In the genomic region with DNA sequence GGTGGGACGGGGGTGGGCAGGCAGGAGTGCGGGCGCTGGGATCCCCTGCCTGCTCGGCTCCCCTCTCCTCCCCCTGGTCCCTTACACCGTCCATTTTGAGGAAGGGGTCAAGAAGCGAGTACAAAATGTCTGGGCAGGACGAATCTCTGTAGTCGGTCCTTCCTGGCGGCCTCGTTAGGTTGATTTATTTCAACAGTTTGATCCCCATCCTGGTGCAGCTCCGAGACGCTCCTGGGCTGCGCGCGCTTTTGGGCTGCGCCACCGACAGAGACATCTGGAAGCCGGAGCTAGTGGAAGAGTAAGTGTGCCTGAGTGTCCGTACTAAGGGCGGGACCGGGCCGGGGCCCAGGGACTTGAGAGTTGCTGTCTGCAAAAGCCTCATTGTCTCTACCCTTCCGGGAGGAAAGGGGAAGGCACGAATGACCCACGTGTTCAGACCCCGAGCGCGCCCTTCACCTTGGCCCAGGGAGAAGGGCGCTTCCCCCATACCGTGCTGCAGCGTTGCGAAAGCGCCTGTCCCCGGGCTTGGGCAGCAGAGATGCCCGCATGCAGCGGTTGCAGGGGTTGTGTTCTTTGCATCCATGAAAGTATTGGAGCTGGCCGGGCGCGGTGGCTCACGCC, we compare ENCODE assay signal across 8 cellular contexts. TPM values are rescaled to one million over a fixed set of nuclear protein-coding genes. Genes with fewer than 3 reads are reported as not detected.
DNase-seq lines count a peak whose midpoint lies in the region; ATAC-seq, FAIRE-seq and TF ChIP-seq lines count a peak whose summit lies in the region.

No MANE protein-coding gene starts in this region.

- WGBS in iPS DF 6.9 (ENCODE audit: insufficient coverage, insufficient read length): no CpG with 5 or more reads among the region's 40 CpGs
- WGBS in sigmoid colon, 2 donors: 5 to 6% methylated on average over 40 of the region's 40 CpGs

- H3K9ac ChIP-seq in astrocyte (ENCODE audit: low read length): peak overlapping the region; percentile 61

- peaks cover 25% of the 10 kb centered on the region for H3K4me1 Mint-ChIP-seq in activated naive CD4-positive, alpha-beta T cell treated with anti-CD3 and anti-CD28 coated beads, Interleukin-2, amount 10 ng/mL, durations not matched to agents 7 days and 5 days
- peaks cover 7% of the 10 kb centered on the region for H3K4me1 Mint-ChIP-seq in astrocyte (ENCODE audit: low read depth, unreplicated experiment)

- H3K9me3 ChIP-seq in astrocyte (ENCODE audit: insufficient read depth, low read depth, low read length) (no peaks in the 10 kb centered on the region), iPS DF 6.9 (ENCODE audit: control insufficient read depth, insufficient read depth, low read length) (no peaks in the 10 kb centered on the region), sigmoid colon (no peaks in the 10 kb centered on the region)

- no peaks in the 10 kb centered on the region for H3K36me3 ChIP-seq in astrocyte (ENCODE audit: insufficient read depth, low read length)
- no peaks in the 10 kb centered on the region for H3K36me3 ChIP-seq in iPS DF 6.9 (ENCODE audit: control insufficient read depth, insufficient read depth, low read length)
- H3K36me3 ChIP-seq in sigmoid colon: no peaks in the 10 kb centered on the region

- DNase-seq in activated naive CD4-positive, alpha-beta T cell treated with anti-CD3 and anti-CD28 coated beads, Interleukin-2, amount 10 ng/mL, durations not matched to agents 7 days and 5 days: peak; percentile 38
- no peak for DNase-seq in activated naive CD4-positive, alpha-beta T cell (lab: John Stamatoyannopoulos, UW)
- DNase-seq in NCI-H446 treated with DMSO at 0.1 percent for 48 hours (lab: John Stamatoyannopoulos, UW) (peak; percentile 64), astrocyte (ENCODE audit: low read depth) (peak; percentile 39), iPS DF 6.9 (ENCODE audit: low read depth, low spot score) (no peak), sigmoid colon (no peak), putamen (ENCODE audit: low spot score) (no peak)

- intact Hi-C loops in sigmoid colon (cut with DNase I): no loop called here

- H3K4me3 Mint-ChIP-seq in activated naive CD4-positive, alpha-beta T cell treated with anti-CD3 and anti-CD28 coated beads, Interleukin-2, amount 10 ng/mL, durations not matched to agents 7 days and 5 days: peak overlapping the region; percentile 78
- H3K4me3 Mint-ChIP-seq in astrocyte (ENCODE audit: unreplicated experiment): peak overlapping the region; percentile 86

- peaks cover 54% of the 10 kb centered on the region for H3K27me3 Mint-ChIP-seq in activated naive CD4-positive, alpha-beta T cell treated with anti-CD3 and anti-CD28 coated beads, Interleukin-2, amount 10 ng/mL, durations not matched to agents 7 days and 5 days
- no peaks in the 10 kb centered on the region for H3K27me3 Mint-ChIP-seq in astrocyte (ENCODE audit: low read depth, unreplicated experiment)

- peaks cover 2% of the 10 kb centered on the region for H3K4me1 ChIP-seq in astrocyte (ENCODE audit: insufficient read depth, low read length)
- no peaks in the 10 kb centered on the region for H3K4me1 ChIP-seq in iPS DF 6.9 (ENCODE audit: control insufficient read depth, insufficient read depth, low read length)
- peaks cover 0 to 15% (median 14%) of the 10 kb centered on the region in 4 donors for H3K4me1 ChIP-seq in sigmoid colon

- H2AFZ ChIP-seq in astrocyte (ENCODE audit: low read depth, low read length): peak overlapping the region; percentile 76

- H3K27me3 ChIP-seq in astrocyte (ENCODE audit: insufficient read depth, low read length): no peaks in the 10 kb centered on the region
- H3K27me3 ChIP-seq in iPS DF 6.9 (ENCODE audit: control insufficient read depth, insufficient read depth, low read length): no peaks in the 10 kb centered on the region
- peaks cover 0 to 39% (median 22%) of the 10 kb centered on the region in 3 donors for H3K27me3 ChIP-seq in sigmoid colon

- no peak for FAIRE-seq in astrocyte (lab: Jason Lieb, UNC)

- TF ChIP-seq CTCF in astrocyte (IDR thresholded peaks at IDR 0.05; ENCODE audit: insufficient read depth, low read depth, low read length) (no peak), sigmoid colon (IDR thresholded peaks at IDR 0.05) (no peak)

- H3K27ac ChIP-seq in astrocyte (ENCODE audit: low read depth, low read length) (no peak overlapping the region), iPS DF 6.9 (ENCODE audit: low read length) (no peak overlapping the region), sigmoid colon (no peak overlapping the region)

- no peaks in the 10 kb centered on the region for H3K79me2 ChIP-seq in astrocyte (ENCODE audit: insufficient read depth, low read length)

- no peak for TF ChIP-seq POLR2A in sigmoid colon (IDR thresholded peaks at IDR 0.05)

- ATAC-seq in GM21529 (IDR thresholded peaks at IDR 0.05; ENCODE audit: unreplicated experiment): no peak

- H3K9me3 Mint-ChIP-seq in activated naive CD4-positive, alpha-beta T cell treated with anti-CD3 and anti-CD28 coated beads, Interleukin-2, amount 10 ng/mL, durations not matched to agents 7 days and 5 days: no peaks in the 10 kb centered on the region
- H3K9me3 Mint-ChIP-seq in astrocyte (ENCODE audit: unreplicated experiment): no peaks in the 10 kb centered on the region

- H4K20me1 ChIP-seq in astrocyte (ENCODE audit: insufficient read depth, low read length): no peaks in the 10 kb centered on the region

- H3K4me2 ChIP-seq in astrocyte (ENCODE audit: low read length): peak overlapping the region; percentile 97

- H3K27ac Mint-ChIP-seq in activated naive CD4-positive, alpha-beta T cell treated with anti-CD3 and anti-CD28 coated beads, Interleukin-2, amount 10 ng/mL, durations not matched to agents 7 days and 5 days: no peak overlapping the region
- H3K27ac Mint-ChIP-seq in astrocyte (ENCODE audit: unreplicated experiment): peak overlapping the region; percentile 59

- CTCF ChIA-PET in activated naive CD4-positive, alpha-beta T cell treated with anti-CD3 and anti-CD28 coated beads, Interleukin-2, amount 10 ng/mL, durations not matched to agents 7 days and 5 days (lab: Charles Lee): interaction anchor here (1.2 to 2.4 kb wide), 5 partner anchors 11 to 62 kb away, joined by 3 to 9 read pairs (median 4); no protein-coding TSS in a partner anchor

- peak overlapping the region; percentile 64 for H3K4me3 ChIP-seq in astrocyte (ENCODE audit: insufficient read depth, low read depth, low read length)
- peak overlapping the region; percentile 43; the same call in 1 of the 2 replicates for H3K4me3 ChIP-seq in iPS DF 6.9 (ENCODE audit: low read length)
- H3K4me3 ChIP-seq in sigmoid colon: peak overlapping the region; percentile 3 to 44 (median 38)

- H3K36me3 Mint-ChIP-seq in activated naive CD4-positive, alpha-beta T cell treated with anti-CD3 and anti-CD28 coated beads, Interleukin-2, amount 10 ng/mL, durations not matched to agents 7 days and 5 days: no peaks in the 10 kb centered on the region
- H3K36me3 Mint-ChIP-seq in astrocyte (ENCODE audit: low read depth, unreplicated experiment): peaks cover 4% of the 10 kb centered on the region

- no peak for TF ChIP-seq EP300 in sigmoid colon (IDR thresholded peaks at IDR 0.05)

RNA-seq across cellular contexts. Expression of a gene that starts 1.8 kb away (rescaled TPM):
- total RNA-seq in astrocyte (7.6 and 19.6 TPM in 2 replicates), sigmoid colon (not detected)
- polyA plus RNA-seq in sigmoid colon: under 1 TPM in 1 of 3 donors, not detected in 2; 0.26 TPM

RNA-seq across cellular contexts. Expression of a gene that starts 15.9 kb away (rescaled TPM):
- total RNA-seq in astrocyte (22.9 and 26.3 TPM in 2 replicates), sigmoid colon (10 to 100 TPM; 14.2 to 37.7 (median 24.7) TPM)
- polyA plus RNA-seq in sigmoid colon: 10 to 100 TPM in 1 of 3 donors, 1 to 10 TPM in 2; 6.0 to 31.0 (median 8.1) TPM

RNA-seq across cellular contexts. Expression of a gene that starts 53.7 kb away (rescaled TPM):
- total RNA-seq in astrocyte: 199 and 217 TPM in 2 replicates
- 10 to 100 TPM; 60.4 to 77.1 (median 69.7) TPM for total RNA-seq in sigmoid colon
- polyA plus RNA-seq in sigmoid colon: 10 to 100 TPM; 21.7 to 47.7 (median 42.0) TPM

Comparison
In these comparisons a context has a peak if more than half of its experiments do, and no peak if none do; other contexts are left out.
1. DNase-seq: peak in activated naive CD4-positive, alpha-beta T cell treated with anti-CD3 and anti-CD28 coated beads, Interleukin-2, amount 10 ng/mL, durations not matched to agents 7 days and 5 days (single experiment), NCI-H446 treated with DMSO at 0.1 percent for 48 hours (single experiment) and astrocyte (single experiment); none in activated naive CD4-positive, alpha-beta T cell (0 of 4), iPS DF 6.9 (single experiment), sigmoid colon (single experiment) and putamen (single experiment).
2. Peak in every context shown above with its lines, with median percentiles within 50 percentile points of each other: H3K4me3 ChIP-seq.